In genomic region chr17:49707608-49708514, GRCh38 we compare ENCODE assay signal across 8 cellular contexts. TPM values are rescaled to one million over a fixed set of nuclear protein-coding genes. Genes with fewer than 3 reads are reported as not detected.
A peak's percentile ranks its signal among the peaks of the same experiment; 100 is the strongest.
DNase-seq lines count a peak whose midpoint lies in the region; ATAC-seq and TF ChIP-seq lines count a peak whose summit lies in the region.

A gene with protein sequence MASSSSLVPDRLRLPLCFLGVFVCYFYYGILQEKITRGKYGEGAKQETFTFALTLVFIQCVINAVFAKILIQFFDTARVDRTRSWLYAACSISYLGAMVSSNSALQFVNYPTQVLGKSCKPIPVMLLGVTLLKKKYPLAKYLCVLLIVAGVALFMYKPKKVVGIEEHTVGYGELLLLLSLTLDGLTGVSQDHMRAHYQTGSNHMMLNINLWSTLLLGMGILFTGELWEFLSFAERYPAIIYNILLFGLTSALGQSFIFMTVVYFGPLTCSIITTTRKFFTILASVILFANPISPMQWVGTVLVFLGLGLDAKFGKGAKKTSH (minus strand): TSS chr17:49707964. CDS start chr17:49707833, 131 bp downstream.

- intact Hi-C loops in colonic mucosa (cut with DNase I) = loop anchor here (5.0 kb wide), 1 partner anchor 74 kb away; no protein-coding TSS in a partner anchor
- intact Hi-C loops in left colon (cut with DNase I, micrococcal nuclease) = no loop called here

- H3K27me3 ChIP-seq in BJ (ENCODE audit: control insufficient read depth, insufficient read depth, low read length) = no peaks in the 10 kb centered on the region
- no peaks in the 10 kb centered on the region for H3K27me3 ChIP-seq in colonic mucosa

- peaks cover 10% of the 10 kb centered on the region for H3K4me1 ChIP-seq in colonic mucosa

- ATAC-seq in HG03457 (IDR thresholded peaks at IDR 0.05; ENCODE audit: unreplicated experiment) (peak; percentile 69), left colon (peak; percentile 98)

- CTCF ChIA-PET in BJ (lab: Yijun Ruan, JAX) = interaction anchor here (0.6 to 26.0 kb wide), 27 partner anchors 8 to 292 kb away, joined by 3 to 638 read pairs (median 5); partner anchors contain the start of genes FAM117A and NXPH3

- POLR2A ChIA-PET in BJ (lab: Charles Lee) = interaction anchor here (0.6 to 1.4 kb wide), 4 partner anchors 56 to 282 kb away, joined by 3 to 21 read pairs (median 4); partner anchors contain the start of genes FAM117A and KAT7

- no peaks in the 10 kb centered on the region for H3K9me3 ChIP-seq in colonic mucosa

- H3K36me3 ChIP-seq in BJ (ENCODE audit: control insufficient read depth, insufficient read depth, low read length) (peaks cover 18% of the 10 kb centered on the region), colonic mucosa (peaks cover 4% of the 10 kb centered on the region)

- peak within 1 kb of the TSS; percentile 78 to 96 for H3K9ac ChIP-seq in colonic mucosa (ENCODE audit: low read depth in 2 of 2, low read length in 2 of 2)

- H3K27ac ChIP-seq in colonic mucosa = peak within 1 kb of the TSS; percentile 87

- DNase-seq in BJ (ENCODE audit: low read depth) (peak; percentile 98), GM19238 (ENCODE audit: insufficient read length, low spot score) (peak; percentile 98), NCI-H524 treated with DMSO at 0.1 percent for 48 hours (lab: John Stamatoyannopoulos, UW) (peak; percentile 99), colonic mucosa (peak; percentile 100), left colon (peak; percentile 99)
- peak; percentile 99 for DNase-seq in activated CD4-positive, alpha-beta T cell treated with anti-CD3 and anti-CD28 coated beads for 48 hours
- DNase-seq in stimulated activated CD4-positive, alpha-beta T cell treated with anti-CD3 and anti-CD28 coated beads, Interleukin-2, amount 100 ng/mL, for 24 hours = peak; percentile 99

- H3K4me3 ChIP-seq in BJ (ENCODE audit: low read depth, low read length) (peak within 1 kb of the TSS; percentile 92), colonic mucosa (peak within 1 kb of the TSS; percentile 97)

- TF ChIP-seq CTCF in BJ (IDR thresholded peaks at IDR 0.05; ENCODE audit: insufficient read depth, low read depth, low read length) = peak; percentile 95
- TF ChIP-seq CTCF in colonic mucosa (IDR thresholded peaks at IDR 0.05) = peak; percentile 76

RNA-seq across cellular contexts. Expression of the gene that starts here (rescaled TPM):
- polyA plus RNA-seq in BJ (2011; rRNA removed) = 116 and 120 TPM in 2 replicates
- 49.7 and 69.7 TPM in 2 replicates for polyA minus RNA-seq in BJ (2011; rRNA and poly(A)+ RNA removed)
- total RNA-seq in colonic mucosa = 10 to 100 TPM; 43.0 to 73.5 TPM
- 10 to 100 TPM; 43.1 to 55.0 TPM for total RNA-seq in left colon

Comparison
In these comparisons a context has a peak if more than half of its experiments do, and no peak if none do; other contexts are left out.
1. Peak in every context shown above with its lines: DNase-seq, ATAC-seq, H3K4me3 ChIP-seq and H3K27ac ChIP-seq.